In the genomic region with DNA sequence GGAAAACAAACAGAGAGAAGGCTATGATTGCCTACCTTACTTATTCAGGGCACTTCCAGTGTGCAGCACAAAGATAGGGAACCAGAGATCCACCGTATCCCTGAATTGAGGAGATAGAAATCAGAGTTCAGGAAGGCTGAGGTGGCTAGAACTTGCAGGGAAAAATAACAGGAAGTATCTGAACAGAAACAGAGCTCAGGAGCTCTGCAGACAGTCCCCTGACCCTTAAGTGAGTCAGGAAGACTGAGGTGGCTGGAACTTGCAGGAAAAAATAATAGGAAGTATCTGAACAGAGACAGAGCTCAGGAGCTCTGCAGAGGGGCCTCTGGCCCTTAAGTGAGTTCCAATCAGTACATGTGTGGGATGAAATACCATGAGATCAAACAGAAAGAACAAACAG, we compare ENCODE assay signal across 1 cellular context.
TF ChIP-seq lines count a peak whose summit lies in the region.

No MANE protein-coding gene starts in this region.

TF ChIP-seq in IMR-90, 13 proteins besides CTCF, POLR2A, EP300 and RAD21:
- no peak for TF ChIP-seq MAZ (IDR thresholded peaks at IDR 0.05; ENCODE audit: borderline replicate concordance, low read depth, low read length)
- TF ChIP-seq NFE2L2 (IDR thresholded peaks at IDR 0.05; ENCODE audit: low read depth, low read length): no peak
- TF ChIP-seq CEBPB (IDR thresholded peaks at IDR 0.05; ENCODE audit: low read depth, low read length): no peak
- no peak for TF ChIP-seq CHD1 (IDR thresholded peaks at IDR 0.05; ENCODE audit: low read depth, low read length)
- TF ChIP-seq BHLHE40 (IDR thresholded peaks at IDR 0.05; ENCODE audit: low read depth, low read length): no peak
- TF ChIP-seq USF2 (IDR thresholded peaks at IDR 0.05; ENCODE audit: low read depth, low read length): no peak
- no peak for TF ChIP-seq FOS (IDR thresholded peaks at IDR 0.05; ENCODE audit: low read depth, low read length)
- no peak for TF ChIP-seq RCOR1 (IDR thresholded peaks at IDR 0.05; ENCODE audit: insufficient replicate concordance, low read length)
- TF ChIP-seq MAFK (IDR thresholded peaks at IDR 0.05; ENCODE audit: low read depth, low read length): no peak
- no peak for TF ChIP-seq ELK1 (IDR thresholded peaks at IDR 0.05; ENCODE audit: borderline replicate concordance, low read depth, low read length)
- no peak for TF ChIP-seq MXI1 (IDR thresholded peaks at IDR 0.05; ENCODE audit: borderline replicate concordance, low read depth, low read length)
- TF ChIP-seq RFX5 (IDR thresholded peaks at IDR 0.05; ENCODE audit: low read depth, low read length): no peak
- TF ChIP-seq SMC3 (IDR thresholded peaks at IDR 0.05; ENCODE audit: low read depth, low read length): no peak
